22 cellular contexts compared by ENCODE assay signal in genomic region chr7:85510287-85510686, GRCh38.
A peak's percentile ranks its signal among the peaks of the same experiment; 100 is the strongest.
DNase-seq lines count a peak whose midpoint lies in the region; ATAC-seq and TF ChIP-seq lines count a peak whose summit lies in the region.
"Had no signal": no experiment of that assay in that cellular context is flagged by ENCODE, and none has a peak within 500 bp of the region (broad histone marks: within the 10 kb centered on the region; RNA-seq: fewer than 3 reads in every experiment).

No MANE protein-coding gene starts in this region.

- POLR2A ChIA-PET in naive thymus-derived CD4-positive, alpha-beta T cell (lab: Charles Lee) = no interaction called here

- no peaks in the 10 kb centered on the region for H3K27me3 ChIP-seq in naive thymus-derived CD4-positive, alpha-beta T cell (ENCODE audit: control insufficient read depth in 2 of 2, insufficient read depth in 2 of 2, low read length in 2 of 2)

- peak; percentile 8 for DNase-seq in AG10803 (ENCODE audit: low read depth)
- DNase-seq in NCI-H1105 treated with DMSO at 0.1 percent for 48 hours (lab: John Stamatoyannopoulos, UW) = peak; percentile 19
- DNase-seq in left kidney (ENCODE audit: low read depth, low spot score) = peak; percentile 2
- no peak for DNase-seq in activated CD4-positive, alpha-beta T cell treated with anti-CD3 and anti-CD28 coated beads, Interleukin-2, amount 50 U/mL, for 48 hours
- no peak for DNase-seq in naive thymus-derived CD4-positive, alpha-beta T cell
- DNase-seq in NCI-H2196 (lab: John Stamatoyannopoulos, UW; ENCODE audit: unreplicated experiment) = no peak
- DNase-seq: 8988T; DMS53; GOT3; HCEC 1CT; NCI-H1694; NCI-H2081; NCI-H510A; NCI-H774; NK-92 treated with Interleukin-12 subunit alpha and Interleukin-12 subunit beta, amount 100 ng/mL, for 24 hours; SHP77 treated with DMSO at 0.1 percent for 48 hours; T-cell had no signal

- no peaks in the 10 kb centered on the region for H3K4me1 Mint-ChIP-seq in naive thymus-derived CD4-positive, alpha-beta T cell
- H3K4me1 Mint-ChIP-seq: CD14-positive monocyte, IgD-negative memory B cell, T-cell had no signal

- no peaks in the 10 kb centered on the region for H3K4me1 ChIP-seq in naive thymus-derived CD4-positive, alpha-beta T cell (ENCODE audit: control insufficient read depth in 2 of 2, insufficient read depth in 2 of 2, low read length in 2 of 2)

- peak; percentile 78 for ATAC-seq in SK-N-SH treated with all-trans-retinoic acid at 6 μM for 48 hours
- ATAC-seq in GM18867 (IDR thresholded peaks at IDR 0.05; ENCODE audit: unreplicated experiment) = no peak
- ATAC-seq in naive thymus-derived CD4-positive, alpha-beta T cell = no peak
- ATAC-seq: T-cell had no signal

- H3K9me3 Mint-ChIP-seq in naive thymus-derived CD4-positive, alpha-beta T cell = peaks cover 0 to 11% (median 3%) of the 10 kb centered on the region in 11 donors
- H3K9me3 Mint-ChIP-seq: IgD-negative memory B cell had no signal

- no peak overlapping the region for H3K27ac Mint-ChIP-seq in naive thymus-derived CD4-positive, alpha-beta T cell
- H3K27ac Mint-ChIP-seq: IgD-negative memory B cell, T-cell had no signal

- H3K27ac ChIP-seq in naive thymus-derived CD4-positive, alpha-beta T cell (ENCODE audit: low read depth, low read length) = no peak overlapping the region
- H3K27ac ChIP-seq: RWPE1 had no signal

- CTCF ChIA-PET in naive thymus-derived CD4-positive, alpha-beta T cell (lab: Charles Lee) = no interaction called here

- H3K36me3 ChIP-seq in naive thymus-derived CD4-positive, alpha-beta T cell (ENCODE audit: control insufficient read depth in 2 of 3, insufficient read depth in 3 of 3, low read length in 3 of 3) = no peaks in the 10 kb centered on the region

- no peak overlapping the region for H3K4me3 ChIP-seq in AG10803 (ENCODE audit: low read length)
- no peak overlapping the region for H3K4me3 ChIP-seq in naive thymus-derived CD4-positive, alpha-beta T cell (ENCODE audit: low read length)

- intact Hi-C loops in naive thymus-derived CD4-positive, alpha-beta T cell (cut with micrococcal nuclease) = no loop called here

- no peaks in the 10 kb centered on the region for H3K9me3 ChIP-seq in naive thymus-derived CD4-positive, alpha-beta T cell (ENCODE audit: control insufficient read depth in 2 of 3, low read length in 3 of 3)

- no peaks in the 10 kb centered on the region for H3K27me3 Mint-ChIP-seq in naive thymus-derived CD4-positive, alpha-beta T cell
- H3K27me3 Mint-ChIP-seq: IgD-negative memory B cell, T-cell had no signal

- no peaks in the 10 kb centered on the region for H3K36me3 Mint-ChIP-seq in naive thymus-derived CD4-positive, alpha-beta T cell
- H3K36me3 Mint-ChIP-seq: CD14-positive monocyte, IgD-negative memory B cell, T-cell had no signal

- no peak for TF ChIP-seq CTCF in AG10803 (conservative IDR thresholded peaks at IDR 0.05; ENCODE audit: low read length)

- H3K4me3 Mint-ChIP-seq in naive thymus-derived CD4-positive, alpha-beta T cell = no peak overlapping the region
- H3K4me3 Mint-ChIP-seq: CD14-positive monocyte, IgD-negative memory B cell, T-cell had no signal

TF ChIP-seq in SK-N-SH treated with all-trans-retinoic acid at 6 μM for 48 hours, 23 proteins besides CTCF, POLR2A, EP300 and RAD21 (continues in another document):
- TF ChIP-seq ESRRG (CRISPR knock-in tag; IDR thresholded peaks at IDR 0.05) (no peak), OSR1 (CRISPR knock-in tag; IDR thresholded peaks at IDR 0.05) (no peak), PPARA (CRISPR knock-in tag; IDR thresholded peaks at IDR 0.05; ENCODE audit: borderline replicate concordance) (no peak), BACH2 (CRISPR knock-in tag; IDR thresholded peaks at IDR 0.05; ENCODE audit: borderline replicate concordance) (no peak), CSDC2 (CRISPR knock-in tag; IDR thresholded peaks at IDR 0.05) (no peak), ZNF565 (CRISPR knock-in tag; conservative IDR thresholded peaks at IDR 0.05; ENCODE audit: low read depth) (no peak), SNAI2 (CRISPR knock-in tag; IDR thresholded peaks at IDR 0.05) (0 out of 2 replicates have a peak, but pooled peaks have one; percentile 66), ISL1 (CRISPR knock-in tag; IDR thresholded peaks at IDR 0.05) (peak; percentile 96), CREB5 (CRISPR knock-in tag; IDR thresholded peaks at IDR 0.05; ENCODE audit: low read depth) (peak; percentile 57; the same call in 1 of the 2 replicates), TOX (CRISPR knock-in tag; IDR thresholded peaks at IDR 0.05; ENCODE audit: borderline replicate concordance) (peak; percentile 60; the same call in 1 of the 2 replicates), CSRNP3 (CRISPR knock-in tag; IDR thresholded peaks at IDR 0.05) (peak; percentile 93), ZC3H10 (CRISPR knock-in tag; IDR thresholded peaks at IDR 0.05) (peak; percentile 99), TCF4 (CRISPR knock-in tag; IDR thresholded peaks at IDR 0.05; ENCODE audit: borderline replicate concordance) (peak; percentile 84), ZNF8 (CRISPR knock-in tag; IDR thresholded peaks at IDR 0.05) (peak; percentile 60; the same call in 1 of the 2 replicates), ZNF70 (CRISPR knock-in tag; IDR thresholded peaks at IDR 0.05) (peak; percentile 41; the same call in 1 of the 2 replicates), ZFP3 (CRISPR knock-in tag; IDR thresholded peaks at IDR 0.05) (no peak), ZFP30 (CRISPR knock-in tag; IDR thresholded peaks at IDR 0.05) (no peak; the same call in 1 of the 2 replicates), RARB (CRISPR knock-in tag; IDR thresholded peaks at IDR 0.05) (peak; percentile 94; the same call in 1 of the 2 replicates)
- TF ChIP-seq, protein P1, sequence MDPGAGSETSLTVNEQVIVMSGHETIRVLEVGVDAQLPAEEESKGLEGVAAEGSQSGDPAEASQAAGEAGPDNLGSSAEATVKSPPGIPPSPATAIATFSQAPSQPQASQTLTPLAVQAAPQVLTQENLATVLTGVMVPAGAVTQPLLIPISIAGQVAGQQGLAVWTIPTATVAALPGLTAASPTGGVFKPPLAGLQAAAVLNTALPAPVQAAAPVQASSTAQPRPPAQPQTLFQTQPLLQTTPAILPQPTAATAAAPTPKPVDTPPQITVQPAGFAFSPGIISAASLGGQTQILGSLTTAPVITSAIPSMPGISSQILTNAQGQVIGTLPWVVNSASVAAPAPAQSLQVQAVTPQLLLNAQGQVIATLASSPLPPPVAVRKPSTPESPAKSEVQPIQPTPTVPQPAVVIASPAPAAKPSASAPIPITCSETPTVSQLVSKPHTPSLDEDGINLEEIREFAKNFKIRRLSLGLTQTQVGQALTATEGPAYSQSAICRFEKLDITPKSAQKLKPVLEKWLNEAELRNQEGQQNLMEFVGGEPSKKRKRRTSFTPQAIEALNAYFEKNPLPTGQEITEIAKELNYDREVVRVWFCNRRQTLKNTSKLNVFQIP (CRISPR knock-in tag; IDR thresholded peaks at IDR 0.05; ENCODE audit: borderline replicate concordance, low read depth) = 0 out of 2 replicates have a peak, but pooled peaks have one; percentile 53
- TF ChIP-seq, protein P2, sequence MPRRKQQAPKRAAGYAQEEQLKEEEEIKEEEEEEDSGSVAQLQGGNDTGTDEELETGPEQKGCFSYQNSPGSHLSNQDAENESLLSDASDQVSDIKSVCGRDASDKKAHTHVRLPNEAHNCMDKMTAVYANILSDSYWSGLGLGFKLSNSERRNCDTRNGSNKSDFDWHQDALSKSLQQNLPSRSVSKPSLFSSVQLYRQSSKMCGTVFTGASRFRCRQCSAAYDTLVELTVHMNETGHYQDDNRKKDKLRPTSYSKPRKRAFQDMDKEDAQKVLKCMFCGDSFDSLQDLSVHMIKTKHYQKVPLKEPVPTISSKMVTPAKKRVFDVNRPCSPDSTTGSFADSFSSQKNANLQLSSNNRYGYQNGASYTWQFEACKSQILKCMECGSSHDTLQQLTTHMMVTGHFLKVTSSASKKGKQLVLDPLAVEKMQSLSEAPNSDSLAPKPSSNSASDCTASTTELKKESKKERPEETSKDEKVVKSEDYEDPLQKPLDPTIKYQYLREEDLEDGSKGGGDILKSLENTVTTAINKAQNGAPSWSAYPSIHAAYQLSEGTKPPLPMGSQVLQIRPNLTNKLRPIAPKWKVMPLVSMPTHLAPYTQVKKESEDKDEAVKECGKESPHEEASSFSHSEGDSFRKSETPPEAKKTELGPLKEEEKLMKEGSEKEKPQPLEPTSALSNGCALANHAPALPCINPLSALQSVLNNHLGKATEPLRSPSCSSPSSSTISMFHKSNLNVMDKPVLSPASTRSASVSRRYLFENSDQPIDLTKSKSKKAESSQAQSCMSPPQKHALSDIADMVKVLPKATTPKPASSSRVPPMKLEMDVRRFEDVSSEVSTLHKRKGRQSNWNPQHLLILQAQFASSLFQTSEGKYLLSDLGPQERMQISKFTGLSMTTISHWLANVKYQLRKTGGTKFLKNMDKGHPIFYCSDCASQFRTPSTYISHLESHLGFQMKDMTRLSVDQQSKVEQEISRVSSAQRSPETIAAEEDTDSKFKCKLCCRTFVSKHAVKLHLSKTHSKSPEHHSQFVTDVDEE (CRISPR knock-in tag; IDR thresholded peaks at IDR 0.05) = no peak

Comparison
In these comparisons a context has a peak if more than half of its experiments do, and no peak if none do; other contexts are left out.
1. DNase-seq: peak in AG10803 (single experiment), NCI-H1105 treated with DMSO at 0.1 percent for 48 hours (single experiment) and left kidney (single experiment); none in activated CD4-positive, alpha-beta T cell treated with anti-CD3 and anti-CD28 coated beads, Interleukin-2, amount 50 U/mL, for 48 hours (0 of 2), naive thymus-derived CD4-positive, alpha-beta T cell (0 of 9) and NCI-H2196 (single experiment).